ENCODE assay signal across 1 cellular context in genomic region chr22:47090591-47091240, GRCh38.
TF ChIP-seq lines count a peak whose summit lies in the region.

No MANE protein-coding gene starts in this region.

TF ChIP-seq in SK-N-SH, 30 proteins besides CTCF, POLR2A, EP300 and RAD21 (continued from another document):
- TF ChIP-seq PBX3 (IDR thresholded peaks at IDR 0.05): no peak
- TF ChIP-seq ELF1 (IDR thresholded peaks at IDR 0.05): no peak
